ENCODE assay signal across 11 cellular contexts in the genomic region with DNA sequence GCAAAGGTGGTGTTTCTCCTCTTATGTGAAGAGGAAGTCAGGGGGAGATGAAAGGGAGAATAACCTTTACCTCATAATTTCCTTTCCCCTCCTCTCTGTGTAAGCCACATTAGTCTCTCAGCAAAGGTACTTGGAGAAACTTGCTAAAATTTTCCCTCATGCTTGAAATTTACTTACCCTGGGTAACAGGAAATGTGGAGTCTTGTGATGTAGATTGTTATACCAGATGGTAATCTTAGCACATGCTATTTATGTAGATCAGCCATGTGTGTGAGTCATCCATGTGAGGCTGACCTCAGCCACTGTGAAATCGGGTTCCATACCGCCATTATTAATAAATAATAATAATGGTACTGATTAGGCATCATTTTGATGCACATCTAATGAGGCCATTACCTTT.
A peak's percentile ranks its signal among the peaks of the same experiment; 100 is the strongest.
DNase-seq lines count a peak whose midpoint lies in the region; ATAC-seq, FAIRE-seq and TF ChIP-seq lines count a peak whose summit lies in the region.
"Had no signal": no experiment of that assay in that cellular context is flagged by ENCODE, and none has a peak within 500 bp of the region (broad histone marks: within the 10 kb centered on the region; RNA-seq: fewer than 3 reads in every experiment).

No MANE protein-coding gene starts in this region.

- FAIRE-seq in urothelium cell line (lab: Jason Lieb, UNC): no peak
- FAIRE-seq: GM12892 had no signal

- no peak for TF ChIP-seq CTCF in activated B cell treated with CpG ODN at 0.5 μM for 24 hours (IDR thresholded peaks at IDR 0.05)
- TF ChIP-seq CTCF in progenitor cell of endocrine pancreas (IDR thresholded peaks at IDR 0.05; ENCODE audit: unreplicated experiment): no peak

- intact Hi-C loops in activated B cell treated with CpG ODN at 0.5 μM for 24 hours (cut with micrococcal nuclease): loop anchor here (1.0 to 2.0 kb wide), 3 partner anchors 17 to 123 kb away; no protein-coding TSS in a partner anchor

- H3K4me1 Mint-ChIP-seq in activated B cell treated with CpG ODN at 0.5 μM for 24 hours: peaks cover 46% of the 10 kb centered on the region
- peaks cover 1% of the 10 kb centered on the region for H3K4me1 Mint-ChIP-seq in progenitor cell of endocrine pancreas (ENCODE audit: low read depth)

- ATAC-seq in GM18907 (IDR thresholded peaks at IDR 0.05; ENCODE audit: unreplicated experiment) (peak; percentile 77), HG03103 (IDR thresholded peaks at IDR 0.05; ENCODE audit: low read depth, unreplicated experiment) (peak; percentile 61), activated B cell treated with CpG ODN at 0.5 μM for 24 hours (ENCODE audit: low read depth) (peak; percentile 74)

- DNase-seq in activated B cell treated with CpG ODN at 0.5 μM for 24 hours: no peak
- DNase-seq in renal cortical epithelial cell (ENCODE audit: low read depth): peak; percentile 44
- no peak for DNase-seq in NCI-H526 treated with DMSO at 0.1 percent for 48 hours (lab: John Stamatoyannopoulos, UW)
- DNase-seq in progenitor cell of endocrine pancreas (ENCODE audit: low spot score, unreplicated experiment): no peak
- DNase-seq in urothelium cell line (ENCODE audit: low spot score): no peak
- DNase-seq: substantia nigra had no signal

- CTCF ChIA-PET in activated B cell treated with CpG ODN at 0.5 μM for 24 hours (lab: Charles Lee): no interaction called here

- H3K9me3 Mint-ChIP-seq in activated B cell treated with CpG ODN at 0.5 μM for 24 hours: no peaks in the 10 kb centered on the region
- H3K9me3 Mint-ChIP-seq in progenitor cell of endocrine pancreas (ENCODE audit: low read depth): no peaks in the 10 kb centered on the region
- H3K9me3 Mint-ChIP-seq: activated naive CD4-positive, alpha-beta T cell treated with anti-CD3 and anti-CD28 coated beads, Interleukin-2, amount 50 U/mL, for 24 hours; IgD-negative memory B cell had no signal

- H3K27me3 Mint-ChIP-seq in activated B cell treated with CpG ODN at 0.5 μM for 24 hours: no peaks in the 10 kb centered on the region
- no peaks in the 10 kb centered on the region for H3K27me3 Mint-ChIP-seq in progenitor cell of endocrine pancreas
- H3K27me3 Mint-ChIP-seq: activated naive CD4-positive, alpha-beta T cell treated with anti-CD3 and anti-CD28 coated beads, Interleukin-2, amount 50 U/mL, for 24 hours had no signal

- POLR2A ChIA-PET in activated B cell treated with CpG ODN at 0.5 μM for 24 hours (lab: Charles Lee): interaction anchor here (0.8 kb wide), 1 partner anchor 1064 kb away, joined by 3 read pairs; no protein-coding TSS in a partner anchor

- H3K36me3 Mint-ChIP-seq in activated B cell treated with CpG ODN at 0.5 μM for 24 hours (ENCODE audit: low read depth) (no peaks in the 10 kb centered on the region), progenitor cell of endocrine pancreas (ENCODE audit: insufficient read depth) (no peaks in the 10 kb centered on the region)
- H3K36me3 Mint-ChIP-seq: activated naive CD4-positive, alpha-beta T cell treated with anti-CD3 and anti-CD28 coated beads, Interleukin-2, amount 50 U/mL, for 24 hours; IgD-negative memory B cell had no signal

- H3K27ac Mint-ChIP-seq in activated B cell treated with CpG ODN at 0.5 μM for 24 hours (peak overlapping the region; percentile 83), progenitor cell of endocrine pancreas (no peak overlapping the region)
- H3K27ac Mint-ChIP-seq: activated naive CD4-positive, alpha-beta T cell treated with anti-CD3 and anti-CD28 coated beads, Interleukin-2, amount 50 U/mL, for 24 hours had no signal

- H3K4me3 Mint-ChIP-seq in activated B cell treated with CpG ODN at 0.5 μM for 24 hours (peak overlapping the region; percentile 9), progenitor cell of endocrine pancreas (ENCODE audit: low read depth) (no peak overlapping the region)
- H3K4me3 Mint-ChIP-seq: activated naive CD4-positive, alpha-beta T cell treated with anti-CD3 and anti-CD28 coated beads, Interleukin-2, amount 50 U/mL, for 24 hours had no signal
